9 cellular contexts compared by ENCODE assay signal in genomic region chr20:3430376-3431069, GRCh38. TPM values are rescaled to one million over a fixed set of nuclear protein-coding genes. Genes with fewer than 3 reads are reported as not detected.
A peak's percentile ranks its signal among the peaks of the same experiment; 100 is the strongest.
DNase-seq lines count a peak whose midpoint lies in the region; ATAC-seq and FAIRE-seq lines count a peak whose summit lies in the region.
"Had no signal": no experiment of that assay in that cellular context is flagged by ENCODE, and none has a peak within 500 bp of the region (broad histone marks: within the 10 kb centered on the region; RNA-seq: fewer than 3 reads in every experiment).

No MANE protein-coding gene starts in this region.

- CTCF ChIA-PET in naive thymus-derived CD4-positive, alpha-beta T cell (lab: Charles Lee): interaction anchor here (0.9 kb wide), 1 partner anchor 23 kb away, joined by 3 read pairs; no protein-coding TSS in a partner anchor

- H3K4me3 ChIP-seq in naive thymus-derived CD4-positive, alpha-beta T cell (ENCODE audit: low read length): no peak overlapping the region
- H3K4me3 ChIP-seq in MG63: no peak overlapping the region

- peaks cover 6 to 37% (median 13%) of the 10 kb centered on the region in 5 donors for H3K27me3 Mint-ChIP-seq in naive thymus-derived CD4-positive, alpha-beta T cell

- no peaks in the 10 kb centered on the region for H3K9me3 ChIP-seq in naive thymus-derived CD4-positive, alpha-beta T cell (ENCODE audit: control insufficient read depth in 2 of 3, low read length in 3 of 3)
- H3K9me3 ChIP-seq in MG63: no peaks in the 10 kb centered on the region

- H3K36me3 Mint-ChIP-seq in naive thymus-derived CD4-positive, alpha-beta T cell: no peaks in the 10 kb centered on the region
- H3K36me3 Mint-ChIP-seq: WTC11 had no signal

- no peak for FAIRE-seq in HTR-8/SVneo (lab: Jason Lieb, UNC)

- H3K36me3 ChIP-seq in naive thymus-derived CD4-positive, alpha-beta T cell (ENCODE audit: control insufficient read depth in 2 of 3, insufficient read depth in 3 of 3, low read length in 3 of 3): no peaks in the 10 kb centered on the region
- H3K36me3 ChIP-seq in MG63: no peaks in the 10 kb centered on the region

- H3K4me3 Mint-ChIP-seq in naive thymus-derived CD4-positive, alpha-beta T cell: no peak overlapping the region
- H3K4me3 Mint-ChIP-seq: WTC11 had no signal

- no peak overlapping the region for H3K27ac Mint-ChIP-seq in naive thymus-derived CD4-positive, alpha-beta T cell
- H3K27ac Mint-ChIP-seq: WTC11 had no signal

- POLR2A ChIA-PET in naive thymus-derived CD4-positive, alpha-beta T cell (lab: Charles Lee): interaction anchor here (0.7 kb wide), 1 partner anchor 8 kb away, joined by 7 read pairs; no protein-coding TSS in a partner anchor

- no peaks in the 10 kb centered on the region for H3K27me3 ChIP-seq in naive thymus-derived CD4-positive, alpha-beta T cell (ENCODE audit: control insufficient read depth in 2 of 2, insufficient read depth in 2 of 2, low read length in 2 of 2)
- H3K27me3 ChIP-seq in MG63: no peaks in the 10 kb centered on the region

- intact Hi-C loops in naive thymus-derived CD4-positive, alpha-beta T cell (cut with micrococcal nuclease): no loop called here

- peaks cover 0 to 3% (median 0%) of the 10 kb centered on the region in 11 donors for H3K9me3 Mint-ChIP-seq in naive thymus-derived CD4-positive, alpha-beta T cell
- H3K9me3 Mint-ChIP-seq: WTC11 had no signal

- no peak overlapping the region for H3K27ac ChIP-seq in naive thymus-derived CD4-positive, alpha-beta T cell (ENCODE audit: low read depth, low read length)

- ATAC-seq in GM19043 (IDR thresholded peaks at IDR 0.05; ENCODE audit: low read depth, unreplicated experiment) (peak; percentile 95), HG02870 (IDR thresholded peaks at IDR 0.05; ENCODE audit: unreplicated experiment) (peak; percentile 88)
- peak; percentile 78 for ATAC-seq in naive thymus-derived CD4-positive, alpha-beta T cell
- ATAC-seq: WTC11 had no signal

- H3K4me1 Mint-ChIP-seq in naive thymus-derived CD4-positive, alpha-beta T cell: peaks cover 0 to 2% (median 0%) of the 10 kb centered on the region in 7 donors

- H3K4me1 ChIP-seq in naive thymus-derived CD4-positive, alpha-beta T cell (ENCODE audit: control insufficient read depth in 2 of 2, insufficient read depth in 2 of 2, low read length in 2 of 2): no peaks in the 10 kb centered on the region

- DNase-seq in NOMO-1 treated with dmso at 0.1 percent for 144 hours (lab: John Stamatoyannopoulos, UW; ENCODE audit: unreplicated experiment) (peak; percentile 90), MG63 (no peak), HTR-8/SVneo (ENCODE audit: insufficient read length, low spot score) (no peak), DMS79 (lab: John Stamatoyannopoulos, UW) (no peak)
- no peak for DNase-seq in naive thymus-derived CD4-positive, alpha-beta T cell
- DNase-seq: NCI-H146 had no signal

RNA-seq across cellular contexts. Expression of gene DNAAF9, which starts 23.1 kb away (rescaled TPM):
- 1 to 10 TPM; 2.4 to 8.8 (median 3.5) TPM for total RNA-seq in naive thymus-derived CD4-positive, alpha-beta T cell
- 1 to 10 TPM in 1 of 2 donors, under 1 TPM in 1; 0.71 to 1.1 TPM for polyA plus RNA-seq in naive thymus-derived CD4-positive, alpha-beta T cell
- 0.86 and 1.9 TPM in 2 replicates for total RNA-seq in MG63 (2014; rRNA removed; shearing (Covaris generic); ENCODE audit: low replicate concordance)

RNA-seq across cellular contexts. Expression of gene ATRN, which starts 40.3 kb away (rescaled TPM):
- 10 to 100 TPM; 12.4 to 17.5 (median 13.0) TPM for total RNA-seq in naive thymus-derived CD4-positive, alpha-beta T cell
- polyA plus RNA-seq in naive thymus-derived CD4-positive, alpha-beta T cell: 1 to 10 TPM; 9.2 to 9.5 TPM
- total RNA-seq in MG63 (2014; rRNA removed; shearing (Covaris generic); ENCODE audit: low replicate concordance): 6.6 and 7.1 TPM in 2 replicates
